In genomic region chr15:57540736-57541135, GRCh38 we compare ENCODE assay signal across 14 cellular contexts. TPM values are rescaled to one million over a fixed set of nuclear protein-coding genes. Genes with fewer than 3 reads are reported as not detected.
A peak's percentile ranks its signal among the peaks of the same experiment; 100 is the strongest.
DNase-seq lines count a peak whose midpoint lies in the region; ATAC-seq, FAIRE-seq and TF ChIP-seq lines count a peak whose summit lies in the region.
"Had no signal": no experiment of that assay in that cellular context is flagged by ENCODE, and none has a peak within 500 bp of the region (broad histone marks: within the 10 kb centered on the region; RNA-seq: fewer than 3 reads in every experiment).

No MANE protein-coding gene starts in this region.

- DNase-seq in GM12891 (ENCODE audit: insufficient read length, low spot score) = peak; percentile 18
- no peak for DNase-seq in NCI-H748 (lab: John Stamatoyannopoulos, UW; ENCODE audit: unreplicated experiment)
- DNase-seq in GM19238 (ENCODE audit: insufficient read length, low spot score) = no peak
- no peak for DNase-seq in middle frontal gyrus (ENCODE audit: extremely low spot score, low spot score)
- no peak for DNase-seq in NOMO-1 treated with DMSO at 0.1 percent for 48 hours (lab: John Stamatoyannopoulos, UW; ENCODE audit: unreplicated experiment)
- DNase-seq: body of pancreas; CD4-positive, alpha-beta memory T cell; mesenchymal stem cell; NCI-H1694 treated with DMSO at 0.1 percent for 48 hours; thyroid gland had no signal

- no peak for TF ChIP-seq POLR2A in GM12891 (IDR thresholded peaks at IDR 0.05; ENCODE audit: low read depth, low read length)

- ATAC-seq in GM18868 (IDR thresholded peaks at IDR 0.05; ENCODE audit: unreplicated experiment) (peak; percentile 95), HG02588 (IDR thresholded peaks at IDR 0.05; ENCODE audit: unreplicated experiment) (peak; percentile 89), HG03565 (IDR thresholded peaks at IDR 0.05; ENCODE audit: unreplicated experiment) (peak; percentile 81)
- ATAC-seq: body of pancreas, K562 had no signal

- FAIRE-seq in GM12891 (lab: Jason Lieb, UNC) = peak; percentile 16

TF ChIP-seq in GM12891, 5 proteins besides CTCF, POLR2A, EP300 and RAD21:
- TF ChIP-seq POLR2AphosphoS5 (IDR thresholded peaks at IDR 0.05; ENCODE audit: low read depth, low read length) (no peak), SPI1 (IDR thresholded peaks at IDR 0.05; ENCODE audit: low read depth, low read length) (no peak)

RNA-seq across cellular contexts. Expression of gene MYZAP, which starts 51.0 kb away (rescaled TPM):
- not detected for polyA plus RNA-seq in GM12891 (2012; ENCODE audit: low read depth, missing spikeins)
